Comparison of ENCODE assay signal across 1 cellular context in the genomic region with DNA sequence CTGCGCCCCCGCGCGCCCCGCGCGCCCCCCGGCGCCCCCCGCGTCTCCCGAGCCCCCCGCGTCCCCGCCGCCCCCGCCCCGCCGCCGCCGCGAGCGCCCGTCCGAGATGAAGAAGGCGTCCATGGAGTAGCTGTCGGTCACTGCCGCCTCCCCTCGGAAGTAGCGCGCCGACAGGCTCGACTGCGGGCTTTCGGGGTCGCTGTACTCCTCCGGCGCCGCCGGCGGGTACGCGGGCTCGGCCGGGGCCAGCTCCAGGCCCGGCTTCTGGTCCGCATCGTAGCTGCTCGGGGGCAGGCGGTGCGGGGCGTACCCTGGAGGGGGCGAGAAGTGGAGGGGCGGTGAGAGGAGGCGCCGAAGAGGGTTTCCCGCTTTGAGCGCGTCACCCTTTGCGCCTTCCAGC.
TF ChIP-seq lines count a peak whose summit lies in the region.

No MANE protein-coding gene starts in this region.

TF ChIP-seq in GM23338, 12 proteins besides CTCF, POLR2A, EP300 and RAD21 (continued from another document):
- no peak for TF ChIP-seq STAT1 (IDR thresholded peaks at IDR 0.05; ENCODE audit: unreplicated experiment)
- TF ChIP-seq, protein P1, sequence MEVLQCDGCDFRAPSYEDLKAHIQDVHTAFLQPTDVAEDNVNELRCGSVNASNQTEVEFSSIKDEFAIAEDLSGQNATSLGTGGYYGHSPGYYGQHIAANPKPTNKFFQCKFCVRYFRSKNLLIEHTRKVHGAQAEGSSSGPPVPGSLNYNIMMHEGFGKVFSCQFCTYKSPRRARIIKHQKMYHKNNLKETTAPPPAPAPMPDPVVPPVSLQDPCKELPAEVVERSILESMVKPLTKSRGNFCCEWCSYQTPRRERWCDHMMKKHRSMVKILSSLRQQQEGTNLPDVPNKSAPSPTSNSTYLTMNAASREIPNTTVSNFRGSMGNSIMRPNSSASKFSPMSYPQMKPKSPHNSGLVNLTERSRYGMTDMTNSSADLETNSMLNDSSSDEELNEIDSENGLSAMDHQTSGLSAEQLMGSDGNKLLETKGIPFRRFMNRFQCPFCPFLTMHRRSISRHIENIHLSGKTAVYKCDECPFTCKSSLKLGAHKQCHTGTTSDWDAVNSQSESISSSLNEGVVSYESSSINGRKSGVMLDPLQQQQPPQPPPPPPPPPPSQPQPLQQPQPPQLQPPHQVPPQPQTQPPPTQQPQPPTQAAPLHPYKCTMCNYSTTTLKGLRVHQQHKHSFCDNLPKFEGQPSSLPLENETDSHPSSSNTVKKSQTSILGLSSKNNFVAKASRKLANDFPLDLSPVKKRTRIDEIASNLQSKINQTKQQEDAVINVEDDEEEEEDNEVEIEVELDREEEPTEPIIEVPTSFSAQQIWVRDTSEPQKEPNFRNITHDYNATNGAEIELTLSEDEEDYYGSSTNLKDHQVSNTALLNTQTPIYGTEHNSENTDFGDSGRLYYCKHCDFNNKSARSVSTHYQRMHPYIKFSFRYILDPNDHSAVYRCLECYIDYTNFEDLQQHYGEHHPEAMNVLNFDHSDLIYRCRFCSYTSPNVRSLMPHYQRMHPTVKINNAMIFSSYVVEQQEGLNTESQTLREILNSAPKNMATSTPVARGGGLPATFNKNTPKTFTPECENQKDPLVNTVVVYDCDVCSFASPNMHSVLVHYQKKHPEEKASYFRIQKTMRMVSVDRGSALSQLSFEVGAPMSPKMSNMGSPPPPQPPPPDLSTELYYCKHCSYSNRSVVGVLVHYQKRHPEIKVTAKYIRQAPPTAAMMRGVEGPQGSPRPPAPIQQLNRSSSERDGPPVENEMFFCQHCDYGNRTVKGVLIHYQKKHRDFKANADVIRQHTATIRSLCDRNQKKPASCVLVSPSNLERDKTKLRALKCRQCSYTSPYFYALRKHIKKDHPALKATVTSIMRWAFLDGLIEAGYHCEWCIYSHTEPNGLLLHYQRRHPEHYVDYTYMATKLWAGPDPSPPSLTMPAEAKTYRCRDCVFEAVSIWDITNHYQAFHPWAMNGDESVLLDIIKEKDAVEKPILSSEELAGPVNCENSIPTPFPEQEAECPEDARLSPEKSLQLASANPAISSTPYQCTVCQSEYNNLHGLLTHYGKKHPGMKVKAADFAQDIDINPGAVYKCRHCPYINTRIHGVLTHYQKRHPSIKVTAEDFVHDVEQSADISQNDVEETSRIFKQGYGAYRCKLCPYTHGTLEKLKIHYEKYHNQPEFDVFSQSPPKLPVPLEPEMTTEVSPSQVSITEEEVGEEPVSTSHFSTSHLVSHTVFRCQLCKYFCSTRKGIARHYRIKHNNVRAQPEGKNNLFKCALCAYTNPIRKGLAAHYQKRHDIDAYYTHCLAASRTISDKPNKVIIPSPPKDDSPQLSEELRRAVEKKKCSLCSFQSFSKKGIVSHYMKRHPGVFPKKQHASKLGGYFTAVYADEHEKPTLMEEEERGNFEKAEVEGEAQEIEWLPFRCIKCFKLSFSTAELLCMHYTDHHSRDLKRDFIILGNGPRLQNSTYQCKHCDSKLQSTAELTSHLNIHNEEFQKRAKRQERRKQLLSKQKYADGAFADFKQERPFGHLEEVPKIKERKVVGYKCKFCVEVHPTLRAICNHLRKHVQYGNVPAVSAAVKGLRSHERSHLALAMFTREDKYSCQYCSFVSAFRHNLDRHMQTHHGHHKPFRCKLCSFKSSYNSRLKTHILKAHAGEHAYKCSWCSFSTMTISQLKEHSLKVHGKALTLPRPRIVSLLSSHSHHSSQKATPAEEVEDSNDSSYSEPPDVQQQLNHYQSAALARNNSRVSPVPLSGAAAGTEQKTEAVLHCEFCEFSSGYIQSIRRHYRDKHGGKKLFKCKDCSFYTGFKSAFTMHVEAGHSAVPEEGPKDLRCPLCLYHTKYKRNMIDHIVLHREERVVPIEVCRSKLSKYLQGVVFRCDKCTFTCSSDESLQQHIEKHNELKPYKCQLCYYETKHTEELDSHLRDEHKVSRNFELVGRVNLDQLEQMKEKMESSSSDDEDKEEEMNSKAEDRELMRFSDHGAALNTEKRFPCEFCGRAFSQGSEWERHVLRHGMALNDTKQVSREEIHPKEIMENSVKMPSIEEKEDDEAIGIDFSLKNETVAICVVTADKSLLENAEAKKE (CRISPR knock-in tag; IDR thresholded peaks at IDR 0.05), result no peak
- no peak for TF ChIP-seq NANOG (IDR thresholded peaks at IDR 0.05; ENCODE audit: borderline replicate concordance)
- TF ChIP-seq, protein P2, sequence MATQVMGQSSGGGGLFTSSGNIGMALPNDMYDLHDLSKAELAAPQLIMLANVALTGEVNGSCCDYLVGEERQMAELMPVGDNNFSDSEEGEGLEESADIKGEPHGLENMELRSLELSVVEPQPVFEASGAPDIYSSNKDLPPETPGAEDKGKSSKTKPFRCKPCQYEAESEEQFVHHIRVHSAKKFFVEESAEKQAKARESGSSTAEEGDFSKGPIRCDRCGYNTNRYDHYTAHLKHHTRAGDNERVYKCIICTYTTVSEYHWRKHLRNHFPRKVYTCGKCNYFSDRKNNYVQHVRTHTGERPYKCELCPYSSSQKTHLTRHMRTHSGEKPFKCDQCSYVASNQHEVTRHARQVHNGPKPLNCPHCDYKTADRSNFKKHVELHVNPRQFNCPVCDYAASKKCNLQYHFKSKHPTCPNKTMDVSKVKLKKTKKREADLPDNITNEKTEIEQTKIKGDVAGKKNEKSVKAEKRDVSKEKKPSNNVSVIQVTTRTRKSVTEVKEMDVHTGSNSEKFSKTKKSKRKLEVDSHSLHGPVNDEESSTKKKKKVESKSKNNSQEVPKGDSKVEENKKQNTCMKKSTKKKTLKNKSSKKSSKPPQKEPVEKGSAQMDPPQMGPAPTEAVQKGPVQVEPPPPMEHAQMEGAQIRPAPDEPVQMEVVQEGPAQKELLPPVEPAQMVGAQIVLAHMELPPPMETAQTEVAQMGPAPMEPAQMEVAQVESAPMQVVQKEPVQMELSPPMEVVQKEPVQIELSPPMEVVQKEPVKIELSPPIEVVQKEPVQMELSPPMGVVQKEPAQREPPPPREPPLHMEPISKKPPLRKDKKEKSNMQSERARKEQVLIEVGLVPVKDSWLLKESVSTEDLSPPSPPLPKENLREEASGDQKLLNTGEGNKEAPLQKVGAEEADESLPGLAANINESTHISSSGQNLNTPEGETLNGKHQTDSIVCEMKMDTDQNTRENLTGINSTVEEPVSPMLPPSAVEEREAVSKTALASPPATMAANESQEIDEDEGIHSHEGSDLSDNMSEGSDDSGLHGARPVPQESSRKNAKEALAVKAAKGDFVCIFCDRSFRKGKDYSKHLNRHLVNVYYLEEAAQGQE (IDR thresholded peaks at IDR 0.05; ENCODE audit: unreplicated experiment), result no peak
- TF ChIP-seq ZNF114 (CRISPR knock-in tag; IDR thresholded peaks at IDR 0.05), result no peak
